In the genomic region with DNA sequence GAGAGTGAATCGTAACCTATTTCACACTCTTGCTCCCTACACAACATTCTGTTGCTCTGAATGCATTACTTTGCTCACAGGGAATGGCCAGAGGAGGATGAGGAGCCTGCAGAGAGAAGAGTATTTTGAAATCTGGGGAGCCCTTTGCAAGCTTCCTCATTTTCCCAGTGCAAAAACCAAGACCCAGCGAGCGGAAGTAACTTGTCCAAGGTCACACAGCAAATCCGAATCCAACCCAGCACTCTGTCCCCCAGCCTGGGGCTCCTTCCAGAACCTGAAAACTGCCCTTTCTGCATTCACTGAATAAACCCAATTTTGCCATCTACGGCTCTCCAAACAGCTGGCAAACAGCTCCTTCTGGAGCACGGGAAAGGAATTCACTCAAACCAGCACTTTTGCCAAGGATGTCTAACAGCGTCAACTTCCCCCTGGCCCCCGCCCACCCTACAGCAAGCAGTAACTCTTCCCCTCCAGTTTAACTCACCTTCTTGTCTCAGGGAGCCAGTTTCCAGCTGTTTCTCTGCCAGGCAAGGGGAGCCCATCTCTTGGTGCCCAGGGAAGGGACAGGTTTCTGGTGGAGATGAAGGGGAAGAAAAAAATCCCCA, we compare ENCODE assay signal across 1 cellular context.
TF ChIP-seq lines count a peak whose summit lies in the region.

No MANE protein-coding gene starts in this region.

TF ChIP-seq in GM23338, 12 proteins besides CTCF, POLR2A, EP300 and RAD21 (continued from another document):
- TF ChIP-seq, protein P1, sequence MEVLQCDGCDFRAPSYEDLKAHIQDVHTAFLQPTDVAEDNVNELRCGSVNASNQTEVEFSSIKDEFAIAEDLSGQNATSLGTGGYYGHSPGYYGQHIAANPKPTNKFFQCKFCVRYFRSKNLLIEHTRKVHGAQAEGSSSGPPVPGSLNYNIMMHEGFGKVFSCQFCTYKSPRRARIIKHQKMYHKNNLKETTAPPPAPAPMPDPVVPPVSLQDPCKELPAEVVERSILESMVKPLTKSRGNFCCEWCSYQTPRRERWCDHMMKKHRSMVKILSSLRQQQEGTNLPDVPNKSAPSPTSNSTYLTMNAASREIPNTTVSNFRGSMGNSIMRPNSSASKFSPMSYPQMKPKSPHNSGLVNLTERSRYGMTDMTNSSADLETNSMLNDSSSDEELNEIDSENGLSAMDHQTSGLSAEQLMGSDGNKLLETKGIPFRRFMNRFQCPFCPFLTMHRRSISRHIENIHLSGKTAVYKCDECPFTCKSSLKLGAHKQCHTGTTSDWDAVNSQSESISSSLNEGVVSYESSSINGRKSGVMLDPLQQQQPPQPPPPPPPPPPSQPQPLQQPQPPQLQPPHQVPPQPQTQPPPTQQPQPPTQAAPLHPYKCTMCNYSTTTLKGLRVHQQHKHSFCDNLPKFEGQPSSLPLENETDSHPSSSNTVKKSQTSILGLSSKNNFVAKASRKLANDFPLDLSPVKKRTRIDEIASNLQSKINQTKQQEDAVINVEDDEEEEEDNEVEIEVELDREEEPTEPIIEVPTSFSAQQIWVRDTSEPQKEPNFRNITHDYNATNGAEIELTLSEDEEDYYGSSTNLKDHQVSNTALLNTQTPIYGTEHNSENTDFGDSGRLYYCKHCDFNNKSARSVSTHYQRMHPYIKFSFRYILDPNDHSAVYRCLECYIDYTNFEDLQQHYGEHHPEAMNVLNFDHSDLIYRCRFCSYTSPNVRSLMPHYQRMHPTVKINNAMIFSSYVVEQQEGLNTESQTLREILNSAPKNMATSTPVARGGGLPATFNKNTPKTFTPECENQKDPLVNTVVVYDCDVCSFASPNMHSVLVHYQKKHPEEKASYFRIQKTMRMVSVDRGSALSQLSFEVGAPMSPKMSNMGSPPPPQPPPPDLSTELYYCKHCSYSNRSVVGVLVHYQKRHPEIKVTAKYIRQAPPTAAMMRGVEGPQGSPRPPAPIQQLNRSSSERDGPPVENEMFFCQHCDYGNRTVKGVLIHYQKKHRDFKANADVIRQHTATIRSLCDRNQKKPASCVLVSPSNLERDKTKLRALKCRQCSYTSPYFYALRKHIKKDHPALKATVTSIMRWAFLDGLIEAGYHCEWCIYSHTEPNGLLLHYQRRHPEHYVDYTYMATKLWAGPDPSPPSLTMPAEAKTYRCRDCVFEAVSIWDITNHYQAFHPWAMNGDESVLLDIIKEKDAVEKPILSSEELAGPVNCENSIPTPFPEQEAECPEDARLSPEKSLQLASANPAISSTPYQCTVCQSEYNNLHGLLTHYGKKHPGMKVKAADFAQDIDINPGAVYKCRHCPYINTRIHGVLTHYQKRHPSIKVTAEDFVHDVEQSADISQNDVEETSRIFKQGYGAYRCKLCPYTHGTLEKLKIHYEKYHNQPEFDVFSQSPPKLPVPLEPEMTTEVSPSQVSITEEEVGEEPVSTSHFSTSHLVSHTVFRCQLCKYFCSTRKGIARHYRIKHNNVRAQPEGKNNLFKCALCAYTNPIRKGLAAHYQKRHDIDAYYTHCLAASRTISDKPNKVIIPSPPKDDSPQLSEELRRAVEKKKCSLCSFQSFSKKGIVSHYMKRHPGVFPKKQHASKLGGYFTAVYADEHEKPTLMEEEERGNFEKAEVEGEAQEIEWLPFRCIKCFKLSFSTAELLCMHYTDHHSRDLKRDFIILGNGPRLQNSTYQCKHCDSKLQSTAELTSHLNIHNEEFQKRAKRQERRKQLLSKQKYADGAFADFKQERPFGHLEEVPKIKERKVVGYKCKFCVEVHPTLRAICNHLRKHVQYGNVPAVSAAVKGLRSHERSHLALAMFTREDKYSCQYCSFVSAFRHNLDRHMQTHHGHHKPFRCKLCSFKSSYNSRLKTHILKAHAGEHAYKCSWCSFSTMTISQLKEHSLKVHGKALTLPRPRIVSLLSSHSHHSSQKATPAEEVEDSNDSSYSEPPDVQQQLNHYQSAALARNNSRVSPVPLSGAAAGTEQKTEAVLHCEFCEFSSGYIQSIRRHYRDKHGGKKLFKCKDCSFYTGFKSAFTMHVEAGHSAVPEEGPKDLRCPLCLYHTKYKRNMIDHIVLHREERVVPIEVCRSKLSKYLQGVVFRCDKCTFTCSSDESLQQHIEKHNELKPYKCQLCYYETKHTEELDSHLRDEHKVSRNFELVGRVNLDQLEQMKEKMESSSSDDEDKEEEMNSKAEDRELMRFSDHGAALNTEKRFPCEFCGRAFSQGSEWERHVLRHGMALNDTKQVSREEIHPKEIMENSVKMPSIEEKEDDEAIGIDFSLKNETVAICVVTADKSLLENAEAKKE (CRISPR knock-in tag; IDR thresholded peaks at IDR 0.05), result no peak
- TF ChIP-seq, protein P2, sequence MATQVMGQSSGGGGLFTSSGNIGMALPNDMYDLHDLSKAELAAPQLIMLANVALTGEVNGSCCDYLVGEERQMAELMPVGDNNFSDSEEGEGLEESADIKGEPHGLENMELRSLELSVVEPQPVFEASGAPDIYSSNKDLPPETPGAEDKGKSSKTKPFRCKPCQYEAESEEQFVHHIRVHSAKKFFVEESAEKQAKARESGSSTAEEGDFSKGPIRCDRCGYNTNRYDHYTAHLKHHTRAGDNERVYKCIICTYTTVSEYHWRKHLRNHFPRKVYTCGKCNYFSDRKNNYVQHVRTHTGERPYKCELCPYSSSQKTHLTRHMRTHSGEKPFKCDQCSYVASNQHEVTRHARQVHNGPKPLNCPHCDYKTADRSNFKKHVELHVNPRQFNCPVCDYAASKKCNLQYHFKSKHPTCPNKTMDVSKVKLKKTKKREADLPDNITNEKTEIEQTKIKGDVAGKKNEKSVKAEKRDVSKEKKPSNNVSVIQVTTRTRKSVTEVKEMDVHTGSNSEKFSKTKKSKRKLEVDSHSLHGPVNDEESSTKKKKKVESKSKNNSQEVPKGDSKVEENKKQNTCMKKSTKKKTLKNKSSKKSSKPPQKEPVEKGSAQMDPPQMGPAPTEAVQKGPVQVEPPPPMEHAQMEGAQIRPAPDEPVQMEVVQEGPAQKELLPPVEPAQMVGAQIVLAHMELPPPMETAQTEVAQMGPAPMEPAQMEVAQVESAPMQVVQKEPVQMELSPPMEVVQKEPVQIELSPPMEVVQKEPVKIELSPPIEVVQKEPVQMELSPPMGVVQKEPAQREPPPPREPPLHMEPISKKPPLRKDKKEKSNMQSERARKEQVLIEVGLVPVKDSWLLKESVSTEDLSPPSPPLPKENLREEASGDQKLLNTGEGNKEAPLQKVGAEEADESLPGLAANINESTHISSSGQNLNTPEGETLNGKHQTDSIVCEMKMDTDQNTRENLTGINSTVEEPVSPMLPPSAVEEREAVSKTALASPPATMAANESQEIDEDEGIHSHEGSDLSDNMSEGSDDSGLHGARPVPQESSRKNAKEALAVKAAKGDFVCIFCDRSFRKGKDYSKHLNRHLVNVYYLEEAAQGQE (IDR thresholded peaks at IDR 0.05; ENCODE audit: unreplicated experiment), result no peak
- TF ChIP-seq ZNF331 (CRISPR knock-in tag; IDR thresholded peaks at IDR 0.05; ENCODE audit: low read depth) (no peak), CREB1 (CRISPR knock-in tag; IDR thresholded peaks at IDR 0.05; ENCODE audit: low read depth) (no peak), EZH2phosphoT487 (IDR thresholded peaks at IDR 0.05; ENCODE audit: unreplicated experiment) (no peak), STAT1 (IDR thresholded peaks at IDR 0.05; ENCODE audit: unreplicated experiment) (no peak), ZNF114 (CRISPR knock-in tag; IDR thresholded peaks at IDR 0.05) (no peak), ETS1 (IDR thresholded peaks at IDR 0.05) (no peak), POLR2AphosphoS5 (IDR thresholded peaks at IDR 0.05; ENCODE audit: low read depth) (no peak), JUNB (IDR thresholded peaks at IDR 0.05; ENCODE audit: unreplicated experiment) (no peak), EZH2 (IDR thresholded peaks at IDR 0.05; ENCODE audit: low read depth, unreplicated experiment) (no peak)
